In the genomic region with DNA sequence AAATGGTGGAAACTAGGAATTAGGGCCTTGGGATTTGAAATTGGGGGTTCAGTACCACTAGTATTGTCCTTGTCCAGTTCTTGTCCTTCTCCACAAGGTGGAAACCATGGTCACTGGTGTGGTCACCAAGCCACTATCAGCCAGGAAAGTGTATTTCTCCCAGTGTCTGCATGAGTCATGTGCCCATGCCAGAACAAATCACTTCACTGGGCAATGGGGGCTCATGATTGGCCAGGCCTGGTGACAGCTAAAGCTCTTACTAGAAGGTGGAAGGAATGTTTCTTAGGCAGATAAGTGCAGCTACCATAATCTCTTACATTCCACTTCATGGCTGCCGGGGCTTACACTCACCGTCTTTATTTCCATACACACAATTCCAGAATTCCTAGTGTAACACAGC, we compare ENCODE assay signal across 27 cellular contexts.
DNase-seq lines count a peak whose midpoint lies in the region; ATAC-seq and TF ChIP-seq lines count a peak whose summit lies in the region.
"Had no signal": no experiment of that assay in that cellular context is flagged by ENCODE, and none has a peak within 500 bp of the region (broad histone marks: within the 10 kb centered on the region; RNA-seq: fewer than 3 reads in every experiment).

No MANE protein-coding gene starts in this region.

- H3K4me3 Mint-ChIP-seq in effector memory CD8-positive, alpha-beta T cell = no peak overlapping the region
- H3K4me3 Mint-ChIP-seq: activated CD4-positive, alpha-beta T cell treated with anti-CD3 and anti-CD28 coated beads, Interleukin-2, amount 10 ng/mL, durations not matched to agents 24 days and 14 days; activated naive CD8-positive, alpha-beta T cell treated with anti-CD3 and anti-CD28 coated beads, Interleukin-2, amount 50 U/mL, for 24 hours; CD14-positive monocyte; stimulated activated effector memory CD8-positive, alpha-beta T cell treated with anti-CD3 and anti-CD28 coated beads, Interleukin-12 subunit alpha, Interleukin-12 subunit beta, amount 100 ng/mL, for 72 hours had no signal

- H3K27ac Mint-ChIP-seq in effector memory CD8-positive, alpha-beta T cell = no peak overlapping the region
- H3K27ac Mint-ChIP-seq: activated CD4-positive, alpha-beta T cell treated with anti-CD3 and anti-CD28 coated beads, Interleukin-2, amount 10 ng/mL, durations not matched to agents 24 days and 14 days; activated naive CD8-positive, alpha-beta T cell treated with anti-CD3 and anti-CD28 coated beads, Interleukin-2, amount 50 U/mL, for 24 hours; CD14-positive monocyte; stimulated activated effector memory CD8-positive, alpha-beta T cell treated with anti-CD3 and anti-CD28 coated beads, Interleukin-12 subunit alpha, Interleukin-12 subunit beta, amount 100 ng/mL, for 72 hours had no signal

- H3K9me3 ChIP-seq in HCT116 (ENCODE audit: control insufficient read depth in 1 of 2, insufficient read depth in 1 of 2, low read depth in 1 of 2, low read length in 2 of 2) = no peaks in the 10 kb centered on the region
- H3K9me3 ChIP-seq: MG63, right lobe of liver, upper lobe of left lung had no signal

- H2AFZ ChIP-seq in HCT116 (ENCODE audit: low read depth, low read length, poor library complexity, severe bottlenecking) = no peak overlapping the region

- no peaks in the 10 kb centered on the region for H3K36me3 ChIP-seq in HCT116 (ENCODE audit: control insufficient read depth in 1 of 2, insufficient read depth in 2 of 2, low read length in 2 of 2)
- H3K36me3 ChIP-seq: MG63, right lobe of liver, upper lobe of left lung, WERI-Rb-1 had no signal

- POLR2A ChIA-PET in HCT116 (lab: Charles Lee) = no interaction called here

- TF ChIP-seq CTCF in HCT116 (IDR thresholded peaks at IDR 0.05 in 2 of 3, conservative IDR thresholded peaks at IDR 0.05 in 1 of 3; ENCODE audit: borderline replicate concordance in 1 of 3, insufficient read depth in 1 of 3, low read depth in 2 of 3, low read length in 2 of 3) = no peak

- TF ChIP-seq POLR2A in HCT116 (IDR thresholded peaks at IDR 0.05; ENCODE audit: borderline replicate concordance, extremely low read depth, insufficient read depth, insufficient read length) = no peak

- peak; percentile 0 for DNase-seq in HCT116 (ENCODE audit: low read depth, low spot score)
- DNase-seq in RPMI7951 (ENCODE audit: low read depth) = peak; percentile 56
- peak; percentile 80 for DNase-seq in islet precursor cell
- DNase-seq in CD1c-positive myeloid dendritic cell (ENCODE audit: extremely low spot score) = no peak
- no peak for DNase-seq in mucosa of gallbladder (ENCODE audit: low spot score)
- DNase-seq in effector memory CD8-positive, alpha-beta T cell = no peak
- DNase-seq: activated CD4-positive, alpha-beta T cell treated with anti-CD3 and anti-CD28 coated beads, Interleukin-2, amount 10 ng/mL, durations not matched to agents 24 days and 14 days; activated naive CD8-positive, alpha-beta T cell treated with anti-CD3 and anti-CD28 coated beads, Interleukin-2, amount 50 U/mL, for 24 hours; activated T-cell treated with anti-CD3 and anti-CD28 coated beads, Interleukin-2, amount 50 U/mL, for 48 hours; cerebellar nuclear complex; dorsolateral prefrontal cortex; GOT3; MG63; NCI-H1417; NCI-H2081 treated with DMSO at 0.1 percent for 48 hours; NCI-H345; NCI-H774; right lobe of liver; stimulated activated CD4-positive, alpha-beta T cell treated with anti-CD3 and anti-CD28 coated beads, Interleukin-12 subunit alpha, Interleukin-12 subunit beta, amount 100 ng/mL, for 4 hours; stimulated activated CD4-positive, alpha-beta T cell treated with anti-CD3 and anti-CD28 coated beads, Interleukin-4, amount 100 ng/mL, for 1 hour; T-helper 2 cell; upper lobe of left lung; WERI-Rb-1 had no signal

- no TSS peak for BruUV-seq in HCT116 (replicated peaks; lab: Mats Ljungman, UMichigan)

- H3K4me2 ChIP-seq in HCT116 (ENCODE audit: low read length) = no peak overlapping the region

- H3K9me3 Mint-ChIP-seq in effector memory CD8-positive, alpha-beta T cell = no peaks in the 10 kb centered on the region
- H3K9me3 Mint-ChIP-seq: activated naive CD8-positive, alpha-beta T cell treated with anti-CD3 and anti-CD28 coated beads, Interleukin-2, amount 50 U/mL, for 24 hours; stimulated activated effector memory CD8-positive, alpha-beta T cell treated with anti-CD3 and anti-CD28 coated beads, Interleukin-12 subunit alpha, Interleukin-12 subunit beta, amount 100 ng/mL, for 72 hours had no signal

- no peaks in the 10 kb centered on the region for H3K4me1 ChIP-seq in HCT116 (ENCODE audit: control insufficient read depth in 1 of 2, insufficient read depth in 2 of 2, low read length in 2 of 2)
- H3K4me1 ChIP-seq: right lobe of liver, upper lobe of left lung had no signal

- no peaks in the 10 kb centered on the region for H4K20me1 ChIP-seq in HCT116 (ENCODE audit: insufficient read depth)

- no peak overlapping the region for H3K27ac ChIP-seq in HCT116 (ENCODE audit: low read depth, low read length)
- H3K27ac ChIP-seq: dorsolateral prefrontal cortex, right lobe of liver, upper lobe of left lung, WERI-Rb-1 had no signal

- peaks cover 0 to 7% of the 10 kb centered on the region in 2 donors for H3K27me3 Mint-ChIP-seq in effector memory CD8-positive, alpha-beta T cell
- H3K27me3 Mint-ChIP-seq: activated CD4-positive, alpha-beta T cell treated with anti-CD3 and anti-CD28 coated beads, Interleukin-2, amount 10 ng/mL, durations not matched to agents 24 days and 14 days; activated naive CD8-positive, alpha-beta T cell treated with anti-CD3 and anti-CD28 coated beads, Interleukin-2, amount 50 U/mL, for 24 hours had no signal

- TF ChIP-seq RAD21 in HCT116 (IDR thresholded peaks at IDR 0.05; ENCODE audit: low read depth) = no peak

- H3K4me1 Mint-ChIP-seq in effector memory CD8-positive, alpha-beta T cell (ENCODE audit: low read depth in 2 of 2) = no peaks in the 10 kb centered on the region
- H3K4me1 Mint-ChIP-seq: activated CD4-positive, alpha-beta T cell treated with anti-CD3 and anti-CD28 coated beads, Interleukin-2, amount 10 ng/mL, durations not matched to agents 24 days and 14 days; activated naive CD8-positive, alpha-beta T cell treated with anti-CD3 and anti-CD28 coated beads, Interleukin-2, amount 50 U/mL, for 24 hours; CD14-positive monocyte; stimulated activated effector memory CD8-positive, alpha-beta T cell treated with anti-CD3 and anti-CD28 coated beads, Interleukin-12 subunit alpha, Interleukin-12 subunit beta, amount 100 ng/mL, for 72 hours had no signal

- no peaks in the 10 kb centered on the region for H3K9me2 ChIP-seq in HCT116 (ENCODE audit: insufficient read depth)

- no peaks in the 10 kb centered on the region for H3K36me3 Mint-ChIP-seq in effector memory CD8-positive, alpha-beta T cell (ENCODE audit: insufficient read depth)
- H3K36me3 Mint-ChIP-seq: CD14-positive monocyte; stimulated activated effector memory CD8-positive, alpha-beta T cell treated with anti-CD3 and anti-CD28 coated beads, Interleukin-12 subunit alpha, Interleukin-12 subunit beta, amount 100 ng/mL, for 72 hours had no signal

- CTCF ChIA-PET in HCT116 (lab: Charles Lee) = no interaction called here

- RAD21 ChIA-PET in HCT116 (lab: Charles Lee; ENCODE audit: low non-redundant PET in 1 of 2, low total read pairs in 2 of 2, uncharacterized antibody in 2 of 2, unreplicated experiment in 2 of 2) = no interaction called here

- H3K4me3 ChIP-seq in HCT116 (replicated peaks in 1 of 2; ENCODE audit: low read depth in 1 of 2, low read length in 2 of 2) = no peak overlapping the region
- H3K4me3 ChIP-seq: dorsolateral prefrontal cortex, lung, MG63, right lobe of liver, upper lobe of left lung had no signal

- ATAC-seq in HCT116 = no peak
- ATAC-seq in GM18520 (IDR thresholded peaks at IDR 0.05; ENCODE audit: unreplicated experiment) = no peak
- ATAC-seq in effector memory CD8-positive, alpha-beta T cell (replicated peaks) = no peak
- ATAC-seq: activated naive CD8-positive, alpha-beta T cell treated with anti-CD3 and anti-CD28 coated beads, Interleukin-2, amount 50 U/mL, for 24 hours; right lobe of liver; stimulated activated effector memory CD8-positive, alpha-beta T cell treated with anti-CD3 and anti-CD28 coated beads, Interleukin-12 subunit alpha, Interleukin-12 subunit beta, amount 100 ng/mL, for 72 hours had no signal

- peaks cover 11% of the 10 kb centered on the region for H3K27me3 ChIP-seq in HCT116 (ENCODE audit: insufficient read depth, low read length)
- H3K27me3 ChIP-seq: MG63, right lobe of liver, upper lobe of left lung had no signal

- H3K79me2 ChIP-seq in HCT116 (ENCODE audit: insufficient read depth, low read length) = no peaks in the 10 kb centered on the region

- H3K9ac ChIP-seq in HCT116 (ENCODE audit: low read length) = no peak overlapping the region

- intact Hi-C loops in HCT116 (cut with micrococcal nuclease) = no loop called here

TF ChIP-seq in HCT116, 20 proteins besides CTCF, POLR2A, EP300 and RAD21 (continues in another document):
- TF ChIP-seq, protein P1, sequence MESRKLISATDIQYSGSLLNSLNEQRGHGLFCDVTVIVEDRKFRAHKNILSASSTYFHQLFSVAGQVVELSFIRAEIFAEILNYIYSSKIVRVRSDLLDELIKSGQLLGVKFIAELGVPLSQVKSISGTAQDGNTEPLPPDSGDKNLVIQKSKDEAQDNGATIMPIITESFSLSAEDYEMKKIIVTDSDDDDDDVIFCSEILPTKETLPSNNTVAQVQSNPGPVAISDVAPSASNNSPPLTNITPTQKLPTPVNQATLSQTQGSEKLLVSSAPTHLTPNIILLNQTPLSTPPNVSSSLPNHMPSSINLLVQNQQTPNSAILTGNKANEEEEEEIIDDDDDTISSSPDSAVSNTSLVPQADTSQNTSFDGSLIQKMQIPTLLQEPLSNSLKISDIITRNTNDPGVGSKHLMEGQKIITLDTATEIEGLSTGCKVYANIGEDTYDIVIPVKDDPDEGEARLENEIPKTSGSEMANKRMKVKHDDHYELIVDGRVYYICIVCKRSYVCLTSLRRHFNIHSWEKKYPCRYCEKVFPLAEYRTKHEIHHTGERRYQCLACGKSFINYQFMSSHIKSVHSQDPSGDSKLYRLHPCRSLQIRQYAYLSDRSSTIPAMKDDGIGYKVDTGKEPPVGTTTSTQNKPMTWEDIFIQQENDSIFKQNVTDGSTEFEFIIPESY (IDR thresholded peaks at IDR 0.05; ENCODE audit: extremely low read depth, insufficient replicate concordance, low read length) = no peak
- TF ChIP-seq, protein P2, sequence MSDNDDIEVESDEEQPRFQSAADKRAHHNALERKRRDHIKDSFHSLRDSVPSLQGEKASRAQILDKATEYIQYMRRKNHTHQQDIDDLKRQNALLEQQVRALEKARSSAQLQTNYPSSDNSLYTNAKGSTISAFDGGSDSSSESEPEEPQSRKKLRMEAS (IDR thresholded peaks at IDR 0.05) = no peak
- no peak for TF ChIP-seq CBX3 (IDR thresholded peaks at IDR 0.05; ENCODE audit: low read depth)
- TF ChIP-seq YY1 (IDR thresholded peaks at IDR 0.05; ENCODE audit: extremely low read depth, insufficient replicate concordance, low read depth, low read length) = no peak
- no peak for TF ChIP-seq EZH2phosphoT487 (IDR thresholded peaks at IDR 0.05; ENCODE audit: borderline replicate concordance)
- TF ChIP-seq ZFX (IDR thresholded peaks at IDR 0.05) = no peak
- no peak for TF ChIP-seq TCF7L2 (IDR thresholded peaks at IDR 0.05; ENCODE audit: borderline replicate concordance, extremely low read depth, insufficient read depth, insufficient read length)
- no peak for TF ChIP-seq SIN3A (IDR thresholded peaks at IDR 0.05; ENCODE audit: low read depth)
- TF ChIP-seq EZH2 (IDR thresholded peaks at IDR 0.05) = no peak

Comparison
In these comparisons a context has a peak if more than half of its experiments do, and no peak if none do; other contexts are left out.
1. DNase-seq: peak in HCT116 (single experiment), RPMI7951 (single experiment) and islet precursor cell (single experiment); none in CD1c-positive myeloid dendritic cell (single experiment), mucosa of gallbladder (single experiment) and effector memory CD8-positive, alpha-beta T cell (0 of 3).